Comparison of ENCODE assay signal across 12 cellular contexts in genomic region chr17:7951143-7951792, GRCh38. TPM values are rescaled to one million over a fixed set of nuclear protein-coding genes. Genes with fewer than 3 reads are reported as not detected.
DNase-seq lines count a peak whose midpoint lies in the region; ATAC-seq and TF ChIP-seq lines count a peak whose summit lies in the region.
"Had no signal": no experiment of that assay in that cellular context is flagged by ENCODE, and none has a peak within 500 bp of the region (broad histone marks: within the 10 kb centered on the region; RNA-seq: fewer than 3 reads in every experiment).

No MANE protein-coding gene starts in this region.

- H3K4me3 ChIP-seq in RWPE2 (ENCODE audit: severe bottlenecking), result no peak overlapping the region
- no peak overlapping the region for H3K4me3 ChIP-seq in esophagus muscularis mucosa
- peak overlapping the region in 2 of 4 donors; percentile 15 to 29 for H3K4me3 ChIP-seq in upper lobe of left lung
- no peak overlapping the region for H3K4me3 ChIP-seq in heart left ventricle
- H3K4me3 ChIP-seq: cardiac muscle cell, HAP-1 had no signal

- H3K27ac ChIP-seq in RWPE2 (ENCODE audit: poor library complexity, severe bottlenecking) (no peak overlapping the region), esophagus muscularis mucosa (replicated peaks in 1 of 4) (peak overlapping the region; percentile 4 to 72 (median 55)), upper lobe of left lung (peak overlapping the region; percentile 15 to 81 (median 52)), heart left ventricle (peak overlapping the region in 1 of 12 donors; percentile 56)
- H3K27ac ChIP-seq: cardiac muscle cell had no signal

- H3K36me3 ChIP-seq in RWPE2 (ENCODE audit: low read depth) (peaks cover 36% of the 10 kb centered on the region), esophagus muscularis mucosa (peaks cover 22 to 33% (median 31%) of the 10 kb centered on the region in 4 donors), upper lobe of left lung (peaks cover 23 to 37% (median 28%) of the 10 kb centered on the region in 4 donors), heart left ventricle (peaks cover 0 to 42% (median 36%) of the 10 kb centered on the region in 9 donors)

- no peak for TF ChIP-seq CTCF in RWPE2 (IDR thresholded peaks at IDR 0.05; ENCODE audit: poor library complexity, severe bottlenecking)
- no peak for TF ChIP-seq CTCF in esophagus muscularis mucosa (IDR thresholded peaks at IDR 0.05)
- TF ChIP-seq CTCF in upper lobe of left lung (IDR thresholded peaks at IDR 0.05), result no peak
- no peak for TF ChIP-seq CTCF in heart left ventricle (IDR thresholded peaks at IDR 0.05)
- TF ChIP-seq CTCF in progenitor cell of endocrine pancreas (IDR thresholded peaks at IDR 0.05; ENCODE audit: unreplicated experiment), result no peak
- no peak for TF ChIP-seq CTCF in type B pancreatic cell (conservative IDR thresholded peaks at IDR 0.05)

- H3K4me1 Mint-ChIP-seq in progenitor cell of endocrine pancreas (ENCODE audit: low read depth) (no peaks in the 10 kb centered on the region), type B pancreatic cell (ENCODE audit: unreplicated experiment) (peaks cover 4% of the 10 kb centered on the region)

- peak; percentile 23; the same call in 1 of the 3 replicates for ATAC-seq in RWPE2 (ENCODE audit: low read depth)
- ATAC-seq in upper lobe of left lung (ENCODE audit: low FRiP score in 2 of 2), result peak in 1 of 2 donors; percentile 57
- ATAC-seq in heart left ventricle, result no peak

- H3K4me1 ChIP-seq in RWPE2 (ENCODE audit: insufficient read depth, poor library complexity, severe bottlenecking), result no peaks in the 10 kb centered on the region
- peaks cover 10 to 27% (median 16%) of the 10 kb centered on the region in 4 donors for H3K4me1 ChIP-seq in esophagus muscularis mucosa
- peaks cover 0 to 13% (median 4%) of the 10 kb centered on the region in 4 donors for H3K4me1 ChIP-seq in upper lobe of left lung
- peaks cover 0 to 13% (median 6%) of the 10 kb centered on the region in 12 donors for H3K4me1 ChIP-seq in heart left ventricle
- H3K4me1 ChIP-seq: HAP-1 had no signal

- intact Hi-C loops in esophagus muscularis mucosa (cut with DNase I), result no loop called here
- intact Hi-C loops in heart left ventricle (cut with DNase I), result no loop called here

- H3K4me3 Mint-ChIP-seq in progenitor cell of endocrine pancreas (ENCODE audit: low read depth) (no peak overlapping the region), type B pancreatic cell (no peak overlapping the region)

- H3K27me3 Mint-ChIP-seq in progenitor cell of endocrine pancreas (no peaks in the 10 kb centered on the region), type B pancreatic cell (no peaks in the 10 kb centered on the region)

- TF ChIP-seq POLR2A in esophagus muscularis mucosa (IDR thresholded peaks at IDR 0.05; ENCODE audit: low read depth) (no peak), upper lobe of left lung (IDR thresholded peaks at IDR 0.05) (no peak), heart left ventricle (IDR thresholded peaks at IDR 0.05) (no peak)

- H3K9me3 Mint-ChIP-seq in progenitor cell of endocrine pancreas (ENCODE audit: low read depth), result no peaks in the 10 kb centered on the region
- no peaks in the 10 kb centered on the region for H3K9me3 Mint-ChIP-seq in type B pancreatic cell

- TF ChIP-seq EP300 in esophagus muscularis mucosa (IDR thresholded peaks at IDR 0.05) (no peak), upper lobe of left lung (IDR thresholded peaks at IDR 0.05) (no peak)

- H3K9me3 ChIP-seq in RWPE2 (ENCODE audit: severe bottlenecking) (no peaks in the 10 kb centered on the region), esophagus muscularis mucosa (no peaks in the 10 kb centered on the region), upper lobe of left lung (no peaks in the 10 kb centered on the region), heart left ventricle (no peaks in the 10 kb centered on the region)
- H3K9me3 ChIP-seq: HAP-1 had no signal

- WGBS in esophagus muscularis mucosa, result 65% methylated on average over 5 of the region's 5 CpGs
- 50 to 60% methylated on average over 5 of the region's 5 CpGs for WGBS in upper lobe of left lung, 2 donors
- WGBS in heart left ventricle, 4 donors, result 71 to 80% (median 78%) methylated on average over 5 of the region's 5 CpGs

- DNase-seq in activated T-cell treated with anti-CD3 and anti-CD28 coated beads for 48 hours (ENCODE audit: low read depth) (peak; percentile 28), activated T-cell treated with anti-CD3 and anti-CD28 coated beads for 4 hours (no peak), RWPE2 (ENCODE audit: low spot score) (no peak), esophagus muscularis mucosa (ENCODE audit: extremely low spot score) (no peak), upper lobe of left lung (no peak), heart left ventricle (no peak), progenitor cell of endocrine pancreas (ENCODE audit: low spot score, unreplicated experiment) (no peak), type B pancreatic cell (ENCODE audit: extremely low spot score, unreplicated experiment) (no peak)
- DNase-seq: KG1 had no signal

- H3K36me3 Mint-ChIP-seq in progenitor cell of endocrine pancreas (ENCODE audit: insufficient read depth), result peaks cover 26% of the 10 kb centered on the region
- H3K36me3 Mint-ChIP-seq in type B pancreatic cell, result peaks cover 26% of the 10 kb centered on the region

- H3K27me3 ChIP-seq in RWPE2 (ENCODE audit: insufficient read depth, poor library complexity, severe bottlenecking) (no peaks in the 10 kb centered on the region), esophagus muscularis mucosa (no peaks in the 10 kb centered on the region), upper lobe of left lung (no peaks in the 10 kb centered on the region), heart left ventricle (no peaks in the 10 kb centered on the region)
- H3K27me3 ChIP-seq: cardiac muscle cell had no signal

- H3K27ac Mint-ChIP-seq in progenitor cell of endocrine pancreas, result no peak overlapping the region
- H3K27ac Mint-ChIP-seq in type B pancreatic cell, result no peak overlapping the region

RNA-seq across cellular contexts. Expression of gene CNTROB, which starts 19.3 kb away (rescaled TPM):
- total RNA-seq in esophagus muscularis mucosa, result 10 to 100 TPM; 14.4 to 20.0 (median 16.9) TPM
- total RNA-seq in upper lobe of left lung, result 100 to 1,000 TPM in 2 of 6 donors, 10 to 100 TPM in 4; 50.6 to 216 (median 88.3) TPM
- total RNA-seq in heart left ventricle, result 10 to 100 TPM in 4 of 9 donors, 1 to 10 TPM in 5; 7.9 to 19.2 (median 9.7) TPM
- polyA plus RNA-seq in heart left ventricle, result 10 to 100 TPM; 11.2 to 15.4 TPM
- total RNA-seq in progenitor cell of endocrine pancreas, result 47.7 and 51.6 TPM in 2 replicates
- 23.3 and 42.6 TPM in 2 replicates for total RNA-seq in type B pancreatic cell (ENCODE audit: low replicate concordance)

RNA-seq across cellular contexts. Expression of gene TRAPPC1, which starts 19.5 kb away (rescaled TPM):
- total RNA-seq in esophagus muscularis mucosa (10 to 100 TPM; 36.3 to 68.8 (median 43.1) TPM), upper lobe of left lung (100 to 1,000 TPM in 2 of 6 donors, 10 to 100 TPM in 4; 70.4 to 148 (median 95.8) TPM), heart left ventricle (100 to 1,000 TPM in 6 of 9 donors, 10 to 100 TPM in 3; 60.8 to 170 (median 125) TPM), progenitor cell of endocrine pancreas (139 and 141 TPM in 2 replicates), type B pancreatic cell (ENCODE audit: low replicate concordance) (145 and 150 TPM in 2 replicates)
- 100 to 1,000 TPM; 136 to 156 TPM for polyA plus RNA-seq in heart left ventricle

RNA-seq across cellular contexts. Expression of gene KCNAB3, which starts 21.6 kb away (rescaled TPM):
- total RNA-seq in esophagus muscularis mucosa, result 1 to 10 TPM in 1 of 4 donors, under 1 TPM in 3; 0.23 to 1.2 (median 0.41) TPM
- 1 to 10 TPM; 4.2 to 10.0 (median 5.7) TPM for total RNA-seq in upper lobe of left lung
- total RNA-seq in heart left ventricle, result 1 to 10 TPM in 2 of 9 donors, under 1 TPM in 5, not detected in 2; 0.19 to 1.7 (median 0.38) TPM
- polyA plus RNA-seq in heart left ventricle, result under 1 TPM; 0.22 to 0.88 TPM
- total RNA-seq in progenitor cell of endocrine pancreas, result 6.0 and 6.4 TPM in 2 replicates
- 2.8 and 9.9 TPM in 2 replicates for total RNA-seq in type B pancreatic cell (ENCODE audit: low replicate concordance)

RNA-seq across cellular contexts. Expression of gene RNF227, which starts 35.2 kb away (rescaled TPM):
- total RNA-seq in esophagus muscularis mucosa (10 to 100 TPM in 1 of 4 donors, 1 to 10 TPM in 3; 2.1 to 29.2 (median 5.7) TPM), upper lobe of left lung (10 to 100 TPM in 1 of 6 donors, 1 to 10 TPM in 5; 5.5 to 24.5 (median 6.3) TPM), heart left ventricle (1 to 10 TPM in 5 of 9 donors, under 1 TPM in 4; 0.51 to 4.9 (median 1.1) TPM), progenitor cell of endocrine pancreas (1.8 and 2.3 TPM in 2 replicates), type B pancreatic cell (ENCODE audit: low replicate concordance) (3.3 and 3.8 TPM in 2 replicates)
- under 1 TPM; 0.79 to 0.88 TPM for polyA plus RNA-seq in heart left ventricle

RNA-seq across cellular contexts. Expression of gene GUCY2D, which starts 51.1 kb away (rescaled TPM):
- total RNA-seq in esophagus muscularis mucosa, result 1 to 10 TPM in 1 of 4 donors, not detected in 3; 1.1 TPM
- total RNA-seq in upper lobe of left lung, result 1 to 10 TPM in 3 of 6 donors, not detected in 3; 2.6 to 5.0 (median 3.8) TPM
- total RNA-seq in heart left ventricle, result not detected
- under 1 TPM in 1 of 2 donors, not detected in 1; 0.04 TPM for polyA plus RNA-seq in heart left ventricle
- not detected in 2 replicates for total RNA-seq in progenitor cell of endocrine pancreas
- 0.29 and 0.43 TPM in 2 replicates for total RNA-seq in type B pancreatic cell (ENCODE audit: low replicate concordance)
- polyA plus RNA-seq: AG04450 had no signal
